In genomic region chr12:64611430-64612286, GRCh38 we compare ENCODE assay signal across 8 cellular contexts. TPM values are rescaled to one million over a fixed set of nuclear protein-coding genes. Genes with fewer than 3 reads are reported as not detected.
DNase-seq lines count a peak whose midpoint lies in the region; ATAC-seq and TF ChIP-seq lines count a peak whose summit lies in the region.

No MANE protein-coding gene starts in this region.

- H3K27ac ChIP-seq in heart left ventricle (peak overlapping the region; percentile 90 to 99 (median 97)), rectal smooth muscle tissue (ENCODE audit: low read depth, low read length) (peak overlapping the region; percentile 92)

- 1 to 3% (median 2%) methylated on average over 23 to 28 of the region's 28 CpGs for WGBS in heart left ventricle, 4 donors

- DNase-seq in GM03348 (ENCODE audit: low spot score) (peak; percentile 69), NCI-H345 (lab: John Stamatoyannopoulos, UW) (peak; percentile 26), heart left ventricle (peak; percentile 30 to 72 (median 43)), NCI-H1105 (lab: John Stamatoyannopoulos, UW) (no peak), NCI-H1436 (lab: John Stamatoyannopoulos, UW) (no peak)

- H3K27ac Mint-ChIP-seq in activated naive CD4-positive, alpha-beta T cell treated with anti-CD3 and anti-CD28 coated beads, Interleukin-2, amount 50 U/mL, for 24 hours, result peak overlapping the region; percentile 91

- peaks cover 51% of the 10 kb centered on the region for H3K4me1 Mint-ChIP-seq in activated naive CD4-positive, alpha-beta T cell treated with anti-CD3 and anti-CD28 coated beads, Interleukin-2, amount 50 U/mL, for 24 hours

- no peaks in the 10 kb centered on the region for H3K9me3 Mint-ChIP-seq in activated naive CD4-positive, alpha-beta T cell treated with anti-CD3 and anti-CD28 coated beads, Interleukin-2, amount 50 U/mL, for 24 hours

- no peaks in the 10 kb centered on the region for H3K9me3 ChIP-seq in heart left ventricle

- ATAC-seq in heart left ventricle (peak; percentile 23 to 62 (median 48)), HG03139 (IDR thresholded peaks at IDR 0.05; ENCODE audit: unreplicated experiment) (no peak)

- TF ChIP-seq CTCF in heart left ventricle (IDR thresholded peaks at IDR 0.05), result peak in 2 of 12 donors; percentile 17 to 24

- H3K4me1 ChIP-seq in heart left ventricle, result peaks cover 0 to 47% (median 33%) of the 10 kb centered on the region in 12 donors
- peaks cover 7% of the 10 kb centered on the region for H3K4me1 ChIP-seq in rectal smooth muscle tissue (ENCODE audit: control insufficient read depth, insufficient read depth, low read length)

- peak overlapping the region; percentile 94 for H3K4me3 Mint-ChIP-seq in activated naive CD4-positive, alpha-beta T cell treated with anti-CD3 and anti-CD28 coated beads, Interleukin-2, amount 50 U/mL, for 24 hours

- no peaks in the 10 kb centered on the region for H3K27me3 ChIP-seq in heart left ventricle
- H3K27me3 ChIP-seq in rectal smooth muscle tissue (ENCODE audit: control insufficient read depth, insufficient read depth, low read length), result no peaks in the 10 kb centered on the region

- H3K4me3 ChIP-seq in heart left ventricle (peak overlapping the region; percentile 67 to 99 (median 96)), rectal smooth muscle tissue (ENCODE audit: low read length) (peak overlapping the region; percentile 98)

- peaks cover 4% of the 10 kb centered on the region for H3K36me3 Mint-ChIP-seq in activated naive CD4-positive, alpha-beta T cell treated with anti-CD3 and anti-CD28 coated beads, Interleukin-2, amount 50 U/mL, for 24 hours

- H3K9ac ChIP-seq in rectal smooth muscle tissue (ENCODE audit: low read length), result peak overlapping the region; percentile 79

- H3K36me3 ChIP-seq in heart left ventricle (peaks cover 0 to 16% (median 0%) of the 10 kb centered on the region in 9 donors), rectal smooth muscle tissue (ENCODE audit: control insufficient read depth, insufficient read depth, low read length) (no peaks in the 10 kb centered on the region)

- intact Hi-C loops in heart left ventricle (cut with DNase I), result loop anchor here (2.0 to 10.0 kb wide), 12 partner anchors 34 to 157 kb away; partner anchors contain the start of gene TBK1 (in 1 of the 10)

- TF ChIP-seq POLR2A in heart left ventricle (IDR thresholded peaks at IDR 0.05), result no peak

- no peaks in the 10 kb centered on the region for H3K27me3 Mint-ChIP-seq in activated naive CD4-positive, alpha-beta T cell treated with anti-CD3 and anti-CD28 coated beads, Interleukin-2, amount 50 U/mL, for 24 hours

RNA-seq across cellular contexts. Expression of gene RASSF3, which starts 1.4 kb away (rescaled TPM):
- 100 to 1,000 TPM in 4 of 9 donors, 10 to 100 TPM in 5; 59.7 to 116 (median 93.4) TPM for total RNA-seq in heart left ventricle
- polyA plus RNA-seq in heart left ventricle, result 10 to 100 TPM; 32.8 to 55.4 TPM

Comparison
In these comparisons a context has a peak if more than half of its experiments do, and no peak if none do; other contexts are left out.
1. DNase-seq: peak in GM03348 (single experiment), NCI-H345 (single experiment) and heart left ventricle (5 of 5); none in NCI-H1105 (single experiment) and NCI-H1436 (single experiment).